1 cellular context compared by ENCODE assay signal in the genomic region with DNA sequence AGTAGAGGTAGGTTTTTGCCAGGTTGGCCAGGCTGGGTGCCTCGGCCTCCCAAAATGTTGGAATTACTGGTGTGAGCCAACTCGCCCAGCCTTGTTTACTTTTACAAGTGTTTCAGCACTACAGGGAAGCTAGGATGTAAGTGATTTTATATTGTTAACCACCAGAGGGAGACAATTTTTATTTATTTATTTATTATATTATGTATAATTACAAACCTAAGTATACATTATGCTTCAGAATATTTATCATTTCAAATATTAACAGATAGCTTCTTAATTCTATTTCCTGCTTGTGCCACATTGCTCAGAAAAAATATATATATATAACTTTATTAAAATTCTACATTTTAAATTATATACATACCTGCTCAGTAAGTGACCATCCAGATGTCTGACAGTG.
TF ChIP-seq lines count a peak whose summit lies in the region.

No MANE protein-coding gene starts in this region.

TF ChIP-seq in endothelial cell of umbilical vein, 7 proteins besides CTCF, POLR2A, EP300 and RAD21:
- TF ChIP-seq GATA2 (IDR thresholded peaks at IDR 0.05; ENCODE audit: insufficient read depth, insufficient read length, low read depth, low read length): no peak
- TF ChIP-seq POLR2AphosphoS5 (IDR thresholded peaks at IDR 0.05; ENCODE audit: insufficient read depth, low read depth, low read length): no peak
- no peak for TF ChIP-seq JUN (IDR thresholded peaks at IDR 0.05; ENCODE audit: borderline replicate concordance, insufficient read depth, insufficient read length, low read depth)
- no peak for TF ChIP-seq EZH2 (IDR thresholded peaks at IDR 0.05; ENCODE audit: borderline replicate concordance, low read depth, low read length, severe bottlenecking)
- TF ChIP-seq FOS (IDR thresholded peaks at IDR 0.05; ENCODE audit: borderline replicate concordance, insufficient read depth, low read length): no peak
- no peak for TF ChIP-seq MYC (IDR thresholded peaks at IDR 0.05; ENCODE audit: low read depth, low read length)
